22 cellular contexts compared by ENCODE assay signal in genomic region chr9:7104625-7105024, GRCh38.
"Had no signal": no experiment of that assay in that cellular context is flagged by ENCODE, and none has a peak within 500 bp of the region (broad histone marks: within the 10 kb centered on the region; RNA-seq: fewer than 3 reads in every experiment).

No MANE protein-coding gene starts in this region.

- H3K27ac Mint-ChIP-seq: activated naive CD4-positive, alpha-beta T cell treated with anti-CD3 and anti-CD28 coated beads, Interleukin-2, amount 10 ng/mL, durations not matched to agents 7 days and 5 days; mesothelial cell of epicardium; natural killer cell treated with Interleukin-12 subunit alpha and Interleukin-12 subunit beta and Interleukin-15 and Interleukin-18, amount 100 ng/mL, for 72 hours; stimulated activated naive CD8-positive, alpha-beta T cell treated with anti-CD3 and anti-CD28 coated beads, Interleukin-15, Interleukin-2, amounts not matched to agents 100 ng/mL and 50 ng/mL, for 24 hours; T-helper 1 cell treated with Interleukin-12 subunit alpha and Interleukin-12 subunit beta and Interleukin-4 antibody, amounts not matched to agents 30 μg/mL and 1 μg/mL, for 36 hours had no signal

- DNase-seq: activated CD4-positive, alpha-beta T cell treated with anti-CD3 and anti-CD28 coated beads, Interleukin-2, amount 50 U/mL, for 1 hour; activated CD4-positive, CD25-positive, alpha-beta regulatory T cell treated with anti-CD3 and anti-CD28 coated beads, Interleukin-2, amount 50 U/mL, for 72 hours; activated CD8-positive, alpha-beta memory T cell treated with anti-CD3 and anti-CD28 coated beads for 24 hours; activated CD8-positive, alpha-beta memory T cell treated with anti-CD3 and anti-CD28 coated beads, Interleukin-2, amount 50 U/mL, for 48 hours; activated effector memory CD4-positive, alpha-beta T cell treated with Interleukin-2 at 50 U/mL for 16 hours; activated naive CD4-positive, alpha-beta T cell treated with anti-CD3 and anti-CD28 coated beads, Interleukin-2, amount 10 ng/mL, durations not matched to agents 7 days and 5 days; activated T-cell treated with anti-CD3 and anti-CD28 coated beads, Interleukin-2, amount 50 U/mL, for 48 hours; aorta; effector CD8-positive, alpha-beta T cell; hypothalamus; occipital lobe; stimulated activated CD4-positive, alpha-beta T cell treated with anti-CD3 and anti-CD28 coated beads, Interleukin-15, amount 100 ng/mL, for 24 hours; stimulated activated CD4-positive, alpha-beta T cell treated with anti-CD3 and anti-CD28 coated beads, Interleukin-2, amount 100 ng/mL, for 48 hours had no signal

- H3K27ac ChIP-seq: esophagus muscularis mucosa, skin epidermis, tibial nerve, vagina, VCaP had no signal

- H3K27me3 ChIP-seq: esophagus muscularis mucosa, tibial nerve, vagina had no signal

- H3K27me3 Mint-ChIP-seq: activated naive CD4-positive, alpha-beta T cell treated with anti-CD3 and anti-CD28 coated beads, Interleukin-2, amount 10 ng/mL, durations not matched to agents 7 days and 5 days; natural killer cell treated with Interleukin-12 subunit alpha and Interleukin-12 subunit beta and Interleukin-15 and Interleukin-18, amount 100 ng/mL, for 72 hours; stimulated activated naive CD8-positive, alpha-beta T cell treated with anti-CD3 and anti-CD28 coated beads, Interleukin-15, Interleukin-2, amounts not matched to agents 100 ng/mL and 50 ng/mL, for 24 hours had no signal

- H3K4me3 Mint-ChIP-seq: activated naive CD4-positive, alpha-beta T cell treated with anti-CD3 and anti-CD28 coated beads, Interleukin-2, amount 10 ng/mL, durations not matched to agents 7 days and 5 days; mesothelial cell of epicardium; natural killer cell treated with Interleukin-12 subunit alpha and Interleukin-12 subunit beta and Interleukin-15 and Interleukin-18, amount 100 ng/mL, for 72 hours; stimulated activated naive CD8-positive, alpha-beta T cell treated with anti-CD3 and anti-CD28 coated beads, Interleukin-15, Interleukin-2, amounts not matched to agents 100 ng/mL and 50 ng/mL, for 24 hours; T-helper 1 cell treated with Interleukin-12 subunit alpha and Interleukin-12 subunit beta and Interleukin-4 antibody, amounts not matched to agents 30 μg/mL and 1 μg/mL, for 36 hours had no signal

- H3K4me1 Mint-ChIP-seq: activated naive CD4-positive, alpha-beta T cell treated with anti-CD3 and anti-CD28 coated beads, Interleukin-2, amount 10 ng/mL, durations not matched to agents 7 days and 5 days; mesothelial cell of epicardium had no signal

- H3K9me3 ChIP-seq: esophagus muscularis mucosa, tibial nerve, vagina had no signal

- H3K4me1 ChIP-seq: esophagus muscularis mucosa, tibial nerve, vagina had no signal

- H3K4me3 ChIP-seq: esophagus muscularis mucosa, skin epidermis, tibial nerve, vagina had no signal

- H3K9me3 Mint-ChIP-seq: natural killer cell treated with Interleukin-12 subunit alpha and Interleukin-12 subunit beta and Interleukin-15 and Interleukin-18, amount 100 ng/mL, for 72 hours; stimulated activated naive CD8-positive, alpha-beta T cell treated with anti-CD3 and anti-CD28 coated beads, Interleukin-15, Interleukin-2, amounts not matched to agents 100 ng/mL and 50 ng/mL, for 24 hours had no signal
